12 cellular contexts compared by ENCODE assay signal in genomic region chr10:84012831-84013458, GRCh38.
A peak's percentile ranks its signal among the peaks of the same experiment; 100 is the strongest.
DNase-seq lines count a peak whose midpoint lies in the region; ATAC-seq and TF ChIP-seq lines count a peak whose summit lies in the region.
"Had no signal": no experiment of that assay in that cellular context is flagged by ENCODE, and none has a peak within 500 bp of the region (broad histone marks: within the 10 kb centered on the region; RNA-seq: fewer than 3 reads in every experiment).

No MANE protein-coding gene starts in this region.

- no peaks in the 10 kb centered on the region for H4K20me1 ChIP-seq in OCI-LY3 (ENCODE audit: insufficient read depth, low read length)

- H3K4me3 ChIP-seq in OCI-LY3 (ENCODE audit: low read length) (no peak overlapping the region), Peyer's patch (no peak overlapping the region)

- H3K27ac ChIP-seq in OCI-LY3 (ENCODE audit: low read length) (no peak overlapping the region), Peyer's patch (no peak overlapping the region)

- H3K9me3 ChIP-seq in OCI-LY3 (ENCODE audit: insufficient read depth, low read length): no peaks in the 10 kb centered on the region
- no peaks in the 10 kb centered on the region for H3K9me3 ChIP-seq in Peyer's patch

- no peak for TF ChIP-seq POLR2A in Peyer's patch (IDR thresholded peaks at IDR 0.05)

- no peaks in the 10 kb centered on the region for H3K79me2 ChIP-seq in OCI-LY3 (ENCODE audit: low read length)

- peaks cover 10% of the 10 kb centered on the region for H3K4me1 ChIP-seq in OCI-LY3 (ENCODE audit: low read length)
- H3K4me1 ChIP-seq in Peyer's patch: no peaks in the 10 kb centered on the region

- H3K36me3 ChIP-seq in OCI-LY3 (replicated peaks; ENCODE audit: low read depth, low read length): no peaks in the 10 kb centered on the region
- H3K36me3 ChIP-seq in Peyer's patch: no peaks in the 10 kb centered on the region

- H3K9ac ChIP-seq in OCI-LY3 (ENCODE audit: low read length): no peak overlapping the region

- peak; percentile 99 for ATAC-seq in GM18858 (IDR thresholded peaks at IDR 0.05; ENCODE audit: unreplicated experiment)
- peak; percentile 97 for ATAC-seq in GM21423 (IDR thresholded peaks at IDR 0.05; ENCODE audit: unreplicated experiment)
- peak; percentile 98 for ATAC-seq in HG03060 (IDR thresholded peaks at IDR 0.05; ENCODE audit: low read depth, unreplicated experiment)

- no peak overlapping the region for H2AFZ ChIP-seq in OCI-LY3 (ENCODE audit: low read depth, low read length)

- H3K27me3 ChIP-seq in OCI-LY3 (ENCODE audit: low read depth, low read length): peaks cover 8% of the 10 kb centered on the region; the same call in 1 of the 2 replicates
- no peaks in the 10 kb centered on the region for H3K27me3 ChIP-seq in Peyer's patch

- DNase-seq in Peyer's patch (no peak), HPDE6-E6E7 (ENCODE audit: extremely low spot score) (no peak), NCI-H526 (lab: John Stamatoyannopoulos, UW) (no peak)
- DNase-seq in activated CD4-positive, alpha-beta T cell treated with anti-CD3 and anti-CD28 coated beads, Interleukin-2, amount 50 U/mL, for 4 hours: no peak
- DNase-seq: activated naive CD8-positive, alpha-beta T cell treated with anti-CD3 and anti-CD28 coated beads, Interleukin-2, amount 10 ng/mL, durations not matched to agents 7 days and 5 days; effector CD8-positive, alpha-beta T cell; naive B cell; stimulated activated CD4-positive, alpha-beta T cell treated with anti-CD3 and anti-CD28 coated beads, Interleukin-12 subunit alpha, Interleukin-12 subunit beta, amount 100 ng/mL, for 4 hours had no signal

- H3K4me2 ChIP-seq in OCI-LY3 (ENCODE audit: low read length): 0 out of 2 replicates have a peak overlapping the region, but pooled peaks have one; percentile 30

- no peak for TF ChIP-seq CTCF in OCI-LY3 (IDR thresholded peaks at IDR 0.05; ENCODE audit: low read depth, low read length)
- no peak for TF ChIP-seq CTCF in Peyer's patch (IDR thresholded peaks at IDR 0.05)
